Comparison of ENCODE assay signal across 9 cellular contexts in the genomic region with DNA sequence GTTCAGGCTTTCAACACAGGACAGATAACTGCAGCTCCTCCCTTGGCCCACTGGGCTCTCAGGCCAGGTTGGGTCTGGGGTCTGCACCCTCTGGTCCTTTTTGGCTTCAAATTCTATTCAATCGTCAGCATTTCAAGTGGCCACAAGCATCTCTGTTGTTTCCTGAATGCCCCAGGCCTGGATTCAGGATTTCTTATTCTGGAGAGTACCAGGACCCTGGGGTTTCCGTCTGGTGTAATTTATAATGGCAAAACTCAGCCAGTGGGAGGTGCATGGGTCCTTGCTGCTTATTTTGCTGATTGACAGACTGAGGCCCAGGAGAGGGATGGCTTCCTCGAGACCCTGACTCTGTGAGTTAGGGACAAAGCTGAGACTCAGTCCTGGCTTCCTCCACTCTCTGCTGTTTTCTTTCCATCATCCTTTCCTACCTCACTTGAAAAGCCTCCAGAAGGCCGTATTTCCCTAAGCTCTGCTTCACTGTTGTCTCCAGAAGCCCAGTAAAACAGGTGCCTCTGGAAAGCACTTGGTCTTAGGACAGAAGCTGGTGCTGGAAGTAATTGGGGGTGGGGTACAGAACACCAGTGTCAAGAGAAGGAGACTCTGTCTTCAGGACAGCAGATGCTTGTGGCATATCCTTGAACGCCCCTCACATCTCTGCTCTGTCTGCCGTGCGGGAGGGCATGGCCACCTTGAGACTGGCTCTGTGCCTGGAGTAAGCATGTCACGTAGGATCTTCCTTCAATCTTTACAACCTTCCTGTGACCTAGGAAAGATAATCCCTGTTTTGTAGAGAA. TPM values are rescaled to one million over a fixed set of nuclear protein-coding genes. Genes with fewer than 3 reads are reported as not detected.
DNase-seq lines count a peak whose midpoint lies in the region; ATAC-seq and TF ChIP-seq lines count a peak whose summit lies in the region.
"Had no signal": no experiment of that assay in that cellular context is flagged by ENCODE, and none has a peak within 500 bp of the region (broad histone marks: within the 10 kb centered on the region; RNA-seq: fewer than 3 reads in every experiment).

No MANE protein-coding gene starts in this region.

- H3K9me3 ChIP-seq in muscle layer of duodenum (ENCODE audit: control insufficient read depth in 1 of 2, low read length in 2 of 2), result no peaks in the 10 kb centered on the region
- H3K9me3 ChIP-seq in transverse colon, result no peaks in the 10 kb centered on the region

- DNase-seq in activated CD8-positive, alpha-beta memory T cell treated with anti-CD3 and anti-CD28 coated beads, Interleukin-2, amount 50 U/mL, for 48 hours, result peak; percentile 53
- DNase-seq in activated CD8-positive, alpha-beta memory T cell treated with anti-CD3 and anti-CD28 coated beads, Interleukin-2, amount 50 U/mL, for 4 hours, result no peak
- no peak for DNase-seq in transverse colon
- no peak for DNase-seq in T1000 (lab: John Stamatoyannopoulos, UW)
- DNase-seq in nucleus accumbens (lab: John Stamatoyannopoulos, UW), result no peak

- H3K27ac ChIP-seq in cingulate gyrus (ENCODE audit: low read depth, low read length), result peak overlapping the region; percentile 80
- peak overlapping the region; percentile 91 for H3K27ac ChIP-seq in muscle layer of duodenum (ENCODE audit: low read length)
- peak overlapping the region; percentile 81 to 89 (median 86) for H3K27ac ChIP-seq in transverse colon

- intact Hi-C loops in transverse colon (cut with DNase I; ENCODE audit: low total_unique reads), result loop anchor here (2.0 kb wide), 1 partner anchor 43 kb away; the partner anchor contains the start of gene TSPAN14

- no peak for TF ChIP-seq CTCF in transverse colon (IDR thresholded peaks at IDR 0.05)

- in situ Hi-C loops in transverse colon (cut with MboI; ENCODE audit: low pct_ligation_motif_present in 1 of 4, low pct_unique_long_range_greater_than_20kb in 1 of 4, low sequenced_read_pairs in 3 of 4), result no loop called here

- TF ChIP-seq EP300 in transverse colon (IDR thresholded peaks at IDR 0.05; ENCODE audit: low read depth), result no peak

- H3K4me1 ChIP-seq in muscle layer of duodenum (ENCODE audit: control insufficient read depth in 1 of 2, insufficient read depth in 2 of 2, low read length in 2 of 2) (peaks cover 66 to 68% of the 10 kb centered on the region in 2 donors), transverse colon (peaks cover 35 to 97% (median 57%) of the 10 kb centered on the region in 4 donors)

- H3K27me3 ChIP-seq in muscle layer of duodenum (ENCODE audit: low read depth, low read length) (no peaks in the 10 kb centered on the region), transverse colon (no peaks in the 10 kb centered on the region)

- no peak for TF ChIP-seq POLR2A in transverse colon (IDR thresholded peaks at IDR 0.05)

- WGBS in transverse colon (ENCODE audit: low coverage in 1 of 2), 2 donors, result 0 to 45% methylated on average over 1 to 8 of the region's 8 CpGs

- H3K36me3 ChIP-seq in muscle layer of duodenum (ENCODE audit: control insufficient read depth in 1 of 2, insufficient read depth in 2 of 2, low read length in 2 of 2), result no peaks in the 10 kb centered on the region
- H3K36me3 ChIP-seq in transverse colon, result no peaks in the 10 kb centered on the region

- H3K4me3 ChIP-seq in muscle layer of duodenum (ENCODE audit: low read depth in 1 of 2, low read length in 2 of 2), result peak overlapping the region in 1 of 2 donors; percentile 3
- no peak overlapping the region for H3K4me3 ChIP-seq in transverse colon

- ATAC-seq in HG03159 (IDR thresholded peaks at IDR 0.05; ENCODE audit: unreplicated experiment), result no peak

RNA-seq across cellular contexts. Expression of gene SH2D4B, which starts 39.5 kb away (rescaled TPM):
- total RNA-seq in transverse colon, result under 1 TPM in 1 of 4 donors, not detected in 3; 0.32 TPM
- total RNA-seq: LHCN-M2 had no signal

RNA-seq across cellular contexts. Expression of gene TSPAN14, which starts 44.1 kb away (rescaled TPM):
- 10 to 100 TPM; 18.9 to 72.9 (median 55.8) TPM for total RNA-seq in transverse colon
